In the genomic region with DNA sequence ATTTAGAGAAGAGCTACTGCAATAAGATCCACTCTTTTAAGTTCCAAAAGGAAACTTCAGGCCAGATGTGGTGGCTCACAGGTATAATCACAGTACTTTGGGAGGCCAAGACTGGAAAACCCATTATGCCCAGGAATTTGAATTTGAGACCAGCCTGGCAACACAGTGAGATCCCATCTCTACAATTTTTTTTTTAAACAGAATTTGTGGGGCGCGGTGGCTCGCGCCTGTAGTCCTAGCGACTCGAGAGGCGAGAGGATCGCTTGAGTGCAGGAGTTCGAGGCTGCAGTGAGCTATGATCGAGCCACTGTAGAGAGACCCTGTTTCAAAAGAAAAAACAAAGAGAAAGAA, we compare ENCODE assay signal across 9 cellular contexts. TPM values are rescaled to one million over a fixed set of nuclear protein-coding genes. Genes with fewer than 3 reads are reported as not detected.
DNase-seq lines count a peak whose midpoint lies in the region; ATAC-seq, FAIRE-seq and TF ChIP-seq lines count a peak whose summit lies in the region.
"Had no signal": no experiment of that assay in that cellular context is flagged by ENCODE, and none has a peak within 500 bp of the region (broad histone marks: within the 10 kb centered on the region; RNA-seq: fewer than 3 reads in every experiment).

No MANE protein-coding gene starts in this region.

- H3K27ac Mint-ChIP-seq in activated T-helper 17 cell treated with anti-CD3 and anti-CD28 coated beads, Interleukin-2, amount 50 U/mL, for 72 hours = peak overlapping the region; percentile 94
- peak overlapping the region; percentile 93 for H3K27ac Mint-ChIP-seq in stimulated activated naive B cell treated with anti-CD40 and anti-IgM and Interleukin-4, amounts not matched to agents 10 μg/mL and 1 μg/mL and 100 μg/mL, for 72 hours

- H3K4me1 ChIP-seq in iPS-18a (ENCODE audit: control insufficient read depth, low read depth, low read length) = peaks cover 7% of the 10 kb centered on the region

- peak overlapping the region; percentile 97 for H3K4me3 Mint-ChIP-seq in activated T-helper 17 cell treated with anti-CD3 and anti-CD28 coated beads, Interleukin-2, amount 50 U/mL, for 72 hours
- peak overlapping the region; percentile 88 to 98 for H3K4me3 Mint-ChIP-seq in stimulated activated naive B cell treated with anti-CD40 and anti-IgM and Interleukin-4, amounts not matched to agents 10 μg/mL and 1 μg/mL and 100 μg/mL, for 72 hours

- H3K36me3 Mint-ChIP-seq in activated T-helper 17 cell treated with anti-CD3 and anti-CD28 coated beads, Interleukin-2, amount 50 U/mL, for 72 hours (ENCODE audit: low read depth) = peaks cover 11% of the 10 kb centered on the region
- H3K36me3 Mint-ChIP-seq in stimulated activated naive B cell treated with anti-CD40 and anti-IgM and Interleukin-4, amounts not matched to agents 10 μg/mL and 1 μg/mL and 100 μg/mL, for 72 hours = peaks cover 0 to 12% of the 10 kb centered on the region in 2 donors

- H3K4me1 Mint-ChIP-seq in activated T-helper 17 cell treated with anti-CD3 and anti-CD28 coated beads, Interleukin-2, amount 50 U/mL, for 72 hours = peaks cover 11% of the 10 kb centered on the region
- H3K4me1 Mint-ChIP-seq in stimulated activated naive B cell treated with anti-CD40 and anti-IgM and Interleukin-4, amounts not matched to agents 10 μg/mL and 1 μg/mL and 100 μg/mL, for 72 hours = peaks cover 11 to 40% of the 10 kb centered on the region in 2 donors

- H3K9me3 Mint-ChIP-seq in activated T-helper 17 cell treated with anti-CD3 and anti-CD28 coated beads, Interleukin-2, amount 50 U/mL, for 72 hours = no peaks in the 10 kb centered on the region
- no peaks in the 10 kb centered on the region for H3K9me3 Mint-ChIP-seq in stimulated activated naive B cell treated with anti-CD40 and anti-IgM and Interleukin-4, amounts not matched to agents 10 μg/mL and 1 μg/mL and 100 μg/mL, for 72 hours

- H3K27me3 Mint-ChIP-seq in activated T-helper 17 cell treated with anti-CD3 and anti-CD28 coated beads, Interleukin-2, amount 50 U/mL, for 72 hours = no peaks in the 10 kb centered on the region
- H3K27me3 Mint-ChIP-seq in stimulated activated naive B cell treated with anti-CD40 and anti-IgM and Interleukin-4, amounts not matched to agents 10 μg/mL and 1 μg/mL and 100 μg/mL, for 72 hours = no peaks in the 10 kb centered on the region

- H3K27ac ChIP-seq in iPS-18a (ENCODE audit: low read length) = no peak overlapping the region

- no peaks in the 10 kb centered on the region for H3K36me3 ChIP-seq in iPS-18a (ENCODE audit: control insufficient read depth, low read depth, low read length)

- DNase-seq in stimulated activated naive B cell treated with anti-CD40 and anti-IgM and Interleukin-4, amounts not matched to agents 10 μg/mL and 1 μg/mL and 100 μg/mL, for 72 hours = no peak
- no peak for DNase-seq in GM12891 (ENCODE audit: insufficient read length, low spot score)
- no peak for DNase-seq in NCI-H1105 (lab: John Stamatoyannopoulos, UW)
- DNase-seq in kidney glomerular epithelial cell (lab: John Stamatoyannopoulos, UW) = no peak

- FAIRE-seq in GM12891 (lab: Jason Lieb, UNC) = no peak
- FAIRE-seq: islet of Langerhans had no signal

- no peaks in the 10 kb centered on the region for H3K27me3 ChIP-seq in iPS-18a (ENCODE audit: control insufficient read depth, insufficient read depth, low read length)

- no peak for TF ChIP-seq POLR2A in GM12891 (IDR thresholded peaks at IDR 0.05; ENCODE audit: low read depth, low read length)

- H3K9ac ChIP-seq in iPS-18a (ENCODE audit: low read length) = peak overlapping the region; percentile 64

- H3K9me3 ChIP-seq in iPS-18a (ENCODE audit: control insufficient read depth, low read depth, low read length) = no peaks in the 10 kb centered on the region

- ATAC-seq in HG02973 (IDR thresholded peaks at IDR 0.05; ENCODE audit: unreplicated experiment) (peak; percentile 14), GM19351 (IDR thresholded peaks at IDR 0.05; ENCODE audit: unreplicated experiment) (no peak)
- ATAC-seq in activated T-helper 17 cell treated with anti-CD3 and anti-CD28 coated beads, Interleukin-2, amount 50 U/mL, for 72 hours (replicated peaks) = no peak
- peak in 1 of 2 donors; percentile 26 for ATAC-seq in stimulated activated naive B cell treated with anti-CD40 and anti-IgM and Interleukin-4, amounts not matched to agents 10 μg/mL and 1 μg/mL and 100 μg/mL, for 72 hours (replicated peaks)

- H3K4me3 ChIP-seq in iPS-18a (ENCODE audit: low read length) = peak overlapping the region; percentile 83

TF ChIP-seq in GM12891, 5 proteins besides CTCF, POLR2A, EP300 and RAD21:
- TF ChIP-seq PAX5 (IDR thresholded peaks at IDR 0.05; ENCODE audit: insufficient read depth, low read length, severe bottlenecking) = no peak
- TF ChIP-seq SPI1 (IDR thresholded peaks at IDR 0.05; ENCODE audit: low read depth, low read length) = no peak
- no peak for TF ChIP-seq POLR2AphosphoS5 (IDR thresholded peaks at IDR 0.05; ENCODE audit: low read depth, low read length)
- no peak for TF ChIP-seq POU2F2 (IDR thresholded peaks at IDR 0.05; ENCODE audit: low read depth, low read length)
- TF ChIP-seq TAF1 (IDR thresholded peaks at IDR 0.05; ENCODE audit: low read depth, low read length) = no peak
TF ChIP-seq in GM12891: peak in this region for 0.

RNA-seq across cellular contexts. Expression of gene COG7, which starts 0.8 kb away (rescaled TPM):
- 10 to 100 TPM; 21.2 to 29.4 TPM for total RNA-seq in activated T-helper 17 cell treated with anti-CD3 and anti-CD28 coated beads, Interleukin-2, amount 50 U/mL, for 72 hours
- 8.2 TPM for polyA plus RNA-seq in GM12891 (2012; ENCODE audit: low read depth, missing spikeins)

RNA-seq across cellular contexts. Expression of gene GGA2, which starts 58.1 kb away (rescaled TPM):
- total RNA-seq in activated T-helper 17 cell treated with anti-CD3 and anti-CD28 coated beads, Interleukin-2, amount 50 U/mL, for 72 hours = 100 to 1,000 TPM in 1 of 2 donors, 10 to 100 TPM in 1; 87.2 to 138 TPM
- polyA plus RNA-seq in GM12891 (2012; ENCODE audit: low read depth, missing spikeins) = 65.5 TPM
